ENCODE assay signal across 20 cellular contexts in genomic region chr7:131210618-131211017, GRCh38.
"Had no signal": no experiment of that assay in that cellular context is flagged by ENCODE, and none has a peak within 500 bp of the region (broad histone marks: within the 10 kb centered on the region; RNA-seq: fewer than 3 reads in every experiment).

No MANE protein-coding gene starts in this region.

- DNase-seq: activated CD4-positive, alpha-beta T cell treated with anti-CD3 and anti-CD28 coated beads, Interleukin-2, amount 10 ng/mL, durations not matched to agents 7 days and 5 days; activated CD4-positive, CD25-positive, alpha-beta regulatory T cell treated with anti-CD3 and anti-CD28 coated beads, Interleukin-2, amount 50 U/mL, for 72 hours; activated naive CD8-positive, alpha-beta T cell treated with anti-CD3 and anti-CD28 coated beads, Interleukin-2, amount 10 ng/mL, durations not matched to agents 7 days and 5 days; activated T-cell treated with anti-CD3 and anti-CD28 coated beads, Interleukin-2, amount 50 U/mL, for 4 hours; brain microvascular endothelial cell; cortex of kidney; hippocampal formation; left cardiac atrium; left ventricle myocardium superior; posterior cingulate gyrus; right cardiac atrium; stimulated activated CD4-positive, alpha-beta T cell treated with anti-CD3 and anti-CD28 coated beads, Interleukin-4, amount 100 ng/mL, for 1 hour; T-helper 2 cell; transverse colon had no signal

- H3K4me1 Mint-ChIP-seq: activated CD4-positive, alpha-beta T cell treated with anti-CD3 and anti-CD28 coated beads, Interleukin-2, amount 10 ng/mL, durations not matched to agents 7 days and 5 days; activated naive CD8-positive, alpha-beta T cell treated with anti-CD3 and anti-CD28 coated beads, Interleukin-2, amount 10 ng/mL, durations not matched to agents 7 days and 5 days; nephron had no signal

- H3K36me3 ChIP-seq: brain microvascular endothelial cell, gastroesophageal sphincter, transverse colon had no signal

- H3K27me3 Mint-ChIP-seq: activated CD4-positive, alpha-beta T cell treated with anti-CD3 and anti-CD28 coated beads, Interleukin-2, amount 10 ng/mL, durations not matched to agents 7 days and 5 days; activated naive CD8-positive, alpha-beta T cell treated with anti-CD3 and anti-CD28 coated beads, Interleukin-2, amount 10 ng/mL, durations not matched to agents 7 days and 5 days had no signal

- H3K4me1 ChIP-seq: transverse colon had no signal

- H3K9me3 ChIP-seq: gastroesophageal sphincter, transverse colon had no signal

- H3K9me3 Mint-ChIP-seq: activated naive CD8-positive, alpha-beta T cell treated with anti-CD3 and anti-CD28 coated beads, Interleukin-2, amount 10 ng/mL, durations not matched to agents 7 days and 5 days; activated T-cell treated with anti-CD3 and anti-CD28 coated beads, Interleukin-2, amount 50 U/mL, for 4 hours; activated T-helper 2 cell treated with anti-CD3 and anti-CD28 coated beads, Interferon-gamma antibody, Interleukin-2, Interleukin-4, amounts not matched to agents 10 μg/mL and 5 μg/mL and 100 μg/mL, durations not matched to agents 14 hours and 24 hours and 36 hours; nephron had no signal

- H3K27ac Mint-ChIP-seq: activated CD4-positive, alpha-beta T cell treated with anti-CD3 and anti-CD28 coated beads, Interleukin-2, amount 10 ng/mL, durations not matched to agents 7 days and 5 days; activated naive CD8-positive, alpha-beta T cell treated with anti-CD3 and anti-CD28 coated beads, Interleukin-2, amount 10 ng/mL, durations not matched to agents 7 days and 5 days; activated T-helper 2 cell treated with anti-CD3 and anti-CD28 coated beads, Interferon-gamma antibody, Interleukin-2, Interleukin-4, amounts not matched to agents 10 μg/mL and 5 μg/mL and 100 μg/mL, durations not matched to agents 14 hours and 24 hours and 36 hours; nephron had no signal

- H3K36me3 Mint-ChIP-seq: activated naive CD8-positive, alpha-beta T cell treated with anti-CD3 and anti-CD28 coated beads, Interleukin-2, amount 10 ng/mL, durations not matched to agents 7 days and 5 days had no signal

- ATAC-seq: activated T-cell treated with anti-CD3 and anti-CD28 coated beads, Interleukin-2, amount 50 U/mL, for 4 hours; gastroesophageal sphincter; left cardiac atrium; left ventricle myocardium superior; right cardiac atrium had no signal

- H3K4me3 ChIP-seq: gastroesophageal sphincter, transverse colon had no signal

- H3K4me3 Mint-ChIP-seq: activated CD4-positive, alpha-beta T cell treated with anti-CD3 and anti-CD28 coated beads, Interleukin-2, amount 10 ng/mL, durations not matched to agents 7 days and 5 days; activated naive CD8-positive, alpha-beta T cell treated with anti-CD3 and anti-CD28 coated beads, Interleukin-2, amount 10 ng/mL, durations not matched to agents 7 days and 5 days; activated T-cell treated with anti-CD3 and anti-CD28 coated beads, Interleukin-2, amount 50 U/mL, for 4 hours; nephron had no signal

- FAIRE-seq: astrocyte, endothelial cell of umbilical vein, keratinocyte had no signal
